Comparison of ENCODE assay signal across 10 cellular contexts in genomic region chr5:61675015-61675692, GRCh38.
DNase-seq lines count a peak whose midpoint lies in the region; ATAC-seq and FAIRE-seq lines count a peak whose summit lies in the region.
"Had no signal": no experiment of that assay in that cellular context is flagged by ENCODE, and none has a peak within 500 bp of the region (broad histone marks: within the 10 kb centered on the region; RNA-seq: fewer than 3 reads in every experiment).

No MANE protein-coding gene starts in this region.

- peak; percentile 68 for DNase-seq in HT-29 (ENCODE audit: low spot score)
- DNase-seq in anterior cingulate cortex (lab: John Stamatoyannopoulos, UW): peak in 39 of 58 donors; percentile 13 to 87 (median 50)
- peak in 31 of 51 donors; percentile 11 to 83 (median 44) for DNase-seq in hypothalamus (lab: John Stamatoyannopoulos, UW)
- DNase-seq in sciatic nerve (ENCODE audit: low spot score): no peak
- DNase-seq in HK-2 (ENCODE audit: unreplicated experiment): no peak
- DNase-seq in GM19239 (ENCODE audit: insufficient read length, low spot score): no peak
- no peak for DNase-seq in NCI-H2196 (lab: John Stamatoyannopoulos, UW; ENCODE audit: unreplicated experiment)
- no peak for DNase-seq in RCC 7860 (ENCODE audit: low spot score)
- DNase-seq: activated CD4-positive, alpha-beta T cell treated with anti-CD3 and anti-CD28 coated beads for 4 hours; SHP77 had no signal

- ATAC-seq in sciatic nerve: peak; percentile 69

- intact Hi-C loops in sciatic nerve (cut with DNase I): no loop called here

- FAIRE-seq in GM19239 (lab: Jason Lieb, UNC) (no peak), RCC 7860 (lab: Jason Lieb, UNC) (no peak)

Comparison
In these comparisons a context has a peak if more than half of its experiments do, and no peak if none do; other contexts are left out.
1. DNase-seq: peak in HT-29 (single experiment), anterior cingulate cortex (39 of 58) and hypothalamus (31 of 51); none in sciatic nerve (single experiment), HK-2 (single experiment), GM19239 (single experiment), NCI-H2196 (single experiment) and RCC 7860 (single experiment).